ENCODE assay signal across 27 cellular contexts in genomic region chr9:123162359-123163345, GRCh38.
DNase-seq lines count a peak whose midpoint lies in the region; ATAC-seq and TF ChIP-seq lines count a peak whose summit lies in the region.
"Had no signal": no experiment of that assay in that cellular context is flagged by ENCODE, and none has a peak within 500 bp of the region (broad histone marks: within the 10 kb centered on the region; RNA-seq: fewer than 3 reads in every experiment).

No MANE protein-coding gene starts in this region.

- no peaks in the 10 kb centered on the region for H3K27me3 ChIP-seq in left ventricle myocardium inferior (ENCODE audit: low read depth)
- no peaks in the 10 kb centered on the region for H3K27me3 ChIP-seq in colonic mucosa
- no peaks in the 10 kb centered on the region for H3K27me3 ChIP-seq in aorta (ENCODE audit: control insufficient read depth in 1 of 2, insufficient read depth in 2 of 2, low read length in 1 of 2)
- H3K27me3 ChIP-seq: hepatocyte, ovary, suprapubic skin, upper lobe of left lung had no signal

- no peak overlapping the region for H3K4me3 ChIP-seq in left ventricle myocardium inferior
- H3K4me3 ChIP-seq in colonic mucosa: no peak overlapping the region
- H3K4me3 ChIP-seq in aorta (ENCODE audit: low read length in 2 of 2): no peak overlapping the region
- H3K4me3 ChIP-seq: hepatocyte, ovary, SK-N-MC, suprapubic skin, upper lobe of left lung had no signal

- CTCF ChIA-PET in WTC11 (lab: Charles Lee): interaction anchor here (0.8 kb wide), 1 partner anchor 187 kb away, joined by 3 read pairs; no protein-coding TSS in a partner anchor

- peaks cover 14% of the 10 kb centered on the region for H3K4me1 Mint-ChIP-seq in WTC11
- H3K4me1 Mint-ChIP-seq: activated naive CD4-positive, alpha-beta T cell treated with anti-CD3 and anti-CD28 coated beads, Interleukin-2, amount 10 ng/mL, durations not matched to agents 7 days and 5 days; brain; CD4-positive, alpha-beta memory T cell had no signal

- H3K4me1 ChIP-seq in left ventricle myocardium inferior (no peaks in the 10 kb centered on the region), colonic mucosa (peaks cover 4% of the 10 kb centered on the region), aorta (ENCODE audit: control insufficient read depth in 1 of 2, insufficient read depth in 2 of 2, low read length in 2 of 2) (no peaks in the 10 kb centered on the region)
- H3K4me1 ChIP-seq: suprapubic skin had no signal

- WGBS in aorta, 2 donors: 88 to 94% methylated on average over 3 of the region's 3 CpGs

- DNase-seq in left ventricle myocardium inferior (no peak), Right ventricle myocardium inferior (ENCODE audit: missing footprints) (no peak), WTC11 (ENCODE audit: low spot score) (no peak), lung microvascular endothelial cell (ENCODE audit: low read depth in 2 of 2) (peak; percentile 53 to 65), colonic mucosa (no peak), NCI-H526 treated with DMSO at 0.1 percent for 48 hours (lab: John Stamatoyannopoulos, UW) (no peak), aorta (no peak)
- no peak for DNase-seq in activated effector memory CD4-positive, alpha-beta T cell treated with Interleukin-2 at 50 U/mL for 16 hours
- DNase-seq: activated CD4-positive, alpha-beta T cell treated with anti-CD3 and anti-CD28 coated beads, Interleukin-2, amount 50 U/mL, for 4 hours; activated naive CD4-positive, alpha-beta T cell treated with anti-CD3 and anti-CD28 coated beads, Interleukin-2, amount 10 ng/mL, durations not matched to agents 7 days and 5 days; AML-193; CD4-positive, alpha-beta memory T cell; mammary epithelial cell; NCI-H1436 treated with DMSO at 0.1 percent for 48 hours; NCI-H446 treated with DMSO at 0.1 percent for 48 hours; NCI-H82; ovary; stimulated activated naive CD4-positive, alpha-beta T cell; upper lobe of left lung had no signal

- 0 out of 2 replicates have a peak overlapping the region, but pooled peaks have one; percentile 52 for H3K27ac Mint-ChIP-seq in WTC11
- H3K27ac Mint-ChIP-seq: activated naive CD4-positive, alpha-beta T cell treated with anti-CD3 and anti-CD28 coated beads, Interleukin-2, amount 10 ng/mL, durations not matched to agents 7 days and 5 days; activated T-helper 1 cell treated with anti-CD3 and anti-CD28 coated beads, Interleukin-12 subunit alpha, Interleukin-12 subunit beta, Interleukin-2, Interleukin-4 antibody, amounts not matched to agents 30 ng/mL and 10 ng/mL and 1 ng/mL, durations not matched to agents 14 hours and 24 hours and 36 hours; brain; T-helper 1 cell treated with Interleukin-12 subunit alpha and Interleukin-12 subunit beta and Interleukin-4 antibody, amounts not matched to agents 30 μg/mL and 1 μg/mL, for 36 hours had no signal

- H3K9me3 ChIP-seq in left ventricle myocardium inferior (replicated peaks) (no peaks in the 10 kb centered on the region), colonic mucosa (no peaks in the 10 kb centered on the region), aorta (ENCODE audit: control insufficient read depth, low read length) (no peaks in the 10 kb centered on the region)
- H3K9me3 ChIP-seq: ovary, suprapubic skin, upper lobe of left lung had no signal

- intact Hi-C loops in left ventricle myocardium inferior (cut with micrococcal nuclease) (no loop called here), Right ventricle myocardium inferior (cut with DNase I) (no loop called here), colonic mucosa (cut with DNase I) (no loop called here), aorta (cut with DNase I) (no loop called here)

- H3K9ac ChIP-seq in colonic mucosa (ENCODE audit: low read depth in 2 of 2, low read length in 2 of 2): no peak overlapping the region

- H3K9me3 Mint-ChIP-seq in WTC11: no peaks in the 10 kb centered on the region
- H3K9me3 Mint-ChIP-seq: activated naive CD4-positive, alpha-beta T cell treated with anti-CD3 and anti-CD28 coated beads, Interleukin-2, amount 10 ng/mL, durations not matched to agents 7 days and 5 days; activated T-helper 1 cell treated with anti-CD3 and anti-CD28 coated beads, Interleukin-12 subunit alpha, Interleukin-12 subunit beta, Interleukin-2, Interleukin-4 antibody, amounts not matched to agents 30 ng/mL and 10 ng/mL and 1 ng/mL, durations not matched to agents 14 hours and 24 hours and 36 hours; brain; CD4-positive, alpha-beta memory T cell; T-helper 1 cell treated with Interleukin-12 subunit alpha and Interleukin-12 subunit beta and Interleukin-4 antibody, amounts not matched to agents 30 μg/mL and 1 μg/mL, for 36 hours had no signal

- no peak overlapping the region for H3K4me3 Mint-ChIP-seq in WTC11
- H3K4me3 Mint-ChIP-seq: activated naive CD4-positive, alpha-beta T cell treated with anti-CD3 and anti-CD28 coated beads, Interleukin-2, amount 10 ng/mL, durations not matched to agents 7 days and 5 days; activated T-helper 1 cell treated with anti-CD3 and anti-CD28 coated beads, Interleukin-12 subunit alpha, Interleukin-12 subunit beta, Interleukin-2, Interleukin-4 antibody, amounts not matched to agents 30 ng/mL and 10 ng/mL and 1 ng/mL, durations not matched to agents 14 hours and 24 hours and 36 hours; brain; T-helper 1 cell treated with Interleukin-12 subunit alpha and Interleukin-12 subunit beta and Interleukin-4 antibody, amounts not matched to agents 30 μg/mL and 1 μg/mL, for 36 hours had no signal

- peak overlapping the region; percentile 31 for H3K27ac ChIP-seq in left ventricle myocardium inferior (replicated peaks)
- no peak overlapping the region for H3K27ac ChIP-seq in colonic mucosa
- no peak overlapping the region for H3K27ac ChIP-seq in aorta (ENCODE audit: low read depth in 1 of 2, low read length in 2 of 2)
- H3K27ac ChIP-seq: hepatocyte, ovary, RWPE1, SK-N-MC, suprapubic skin, upper lobe of left lung had no signal

- H3K27me3 Mint-ChIP-seq in WTC11 (ENCODE audit: low read depth): no peaks in the 10 kb centered on the region
- H3K27me3 Mint-ChIP-seq: activated naive CD4-positive, alpha-beta T cell treated with anti-CD3 and anti-CD28 coated beads, Interleukin-2, amount 10 ng/mL, durations not matched to agents 7 days and 5 days; brain; CD4-positive, alpha-beta memory T cell had no signal

- peaks cover 5% of the 10 kb centered on the region for H3K36me3 ChIP-seq in left ventricle myocardium inferior
- no peaks in the 10 kb centered on the region for H3K36me3 ChIP-seq in colonic mucosa
- H3K36me3 ChIP-seq in aorta (ENCODE audit: control insufficient read depth in 1 of 2, insufficient read depth in 2 of 2, low read length in 1 of 2): no peaks in the 10 kb centered on the region
- H3K36me3 ChIP-seq: ovary, upper lobe of left lung had no signal

- POLR2A ChIA-PET in WTC11 (lab: Charles Lee): no interaction called here

- H3K36me3 Mint-ChIP-seq in WTC11: peaks cover 2% of the 10 kb centered on the region

- no peak for ATAC-seq in Right ventricle myocardium inferior
- no peak for ATAC-seq in WTC11
- no peak for ATAC-seq in aorta (ENCODE audit: low FRiP score)
- ATAC-seq: activated CD4-positive, CD25-positive, alpha-beta regulatory T cell treated with anti-CD3 and anti-CD28 coated beads, Interleukin-2, amount 50 U/mL, for 24 hours had no signal

- TF ChIP-seq CTCF in left ventricle myocardium inferior (IDR thresholded peaks at IDR 0.05; ENCODE audit: borderline replicate concordance) (no peak), WTC11 (IDR thresholded peaks at IDR 0.05) (no peak), colonic mucosa (IDR thresholded peaks at IDR 0.05) (no peak)

TF ChIP-seq in WTC11, 78 proteins besides CTCF, POLR2A, EP300 and RAD21:
- no peak for TF ChIP-seq ZNF532 (CRISPR knock-in tag; IDR thresholded peaks at IDR 0.05; ENCODE audit: borderline replicate concordance)
- TF ChIP-seq TEAD4 (CRISPR knock-in tag; IDR thresholded peaks at IDR 0.05): no peak
- no peak for TF ChIP-seq SP1 (CRISPR knock-in tag; conservative IDR thresholded peaks at IDR 0.05)
- no peak for TF ChIP-seq SMAD3 (CRISPR knock-in tag; IDR thresholded peaks at IDR 0.05; ENCODE audit: borderline replicate concordance)
- TF ChIP-seq NR3C1 (CRISPR knock-in tag; conservative IDR thresholded peaks at IDR 0.05; ENCODE audit: low read depth): no peak
- no peak for TF ChIP-seq HMGA2 (CRISPR knock-in tag; IDR thresholded peaks at IDR 0.05)
- no peak for TF ChIP-seq TP53 (CRISPR knock-in tag; IDR thresholded peaks at IDR 0.05)
- no peak for TF ChIP-seq CBFB (CRISPR knock-in tag; IDR thresholded peaks at IDR 0.05; ENCODE audit: low read depth)

Comparison
In these comparisons a context has a peak if more than half of its experiments do, and no peak if none do; other contexts are left out.
1. DNase-seq: peak in lung microvascular endothelial cell (2 of 2); none in left ventricle myocardium inferior (single experiment), Right ventricle myocardium inferior (single experiment), WTC11 (single experiment), activated effector memory CD4-positive, alpha-beta T cell treated with Interleukin-2 at 50 U/mL for 16 hours (single experiment), colonic mucosa (single experiment), NCI-H526 treated with DMSO at 0.1 percent for 48 hours (single experiment) and aorta (0 of 2).